In genomic region chr5:55231476-55232193, GRCh38 we compare ENCODE assay signal across 8 cellular contexts. TPM values are rescaled to one million over a fixed set of nuclear protein-coding genes. Genes with fewer than 3 reads are reported as not detected.
A peak's percentile ranks its signal among the peaks of the same experiment; 100 is the strongest.
DNase-seq lines count a peak whose midpoint lies in the region; ATAC-seq and TF ChIP-seq lines count a peak whose summit lies in the region.

No MANE protein-coding gene starts in this region.

- H3K36me3 Mint-ChIP-seq in activated naive CD4-positive, alpha-beta T cell treated with anti-CD3 and anti-CD28 coated beads for 36 hours (ENCODE audit: low read depth), result no peaks in the 10 kb centered on the region

- no peak overlapping the region for H3K9ac ChIP-seq in BLaER1 treated with 17β-estradiol and CSF1 and Interleukin-3, amounts not matched to agents 10 nM and 100 nM
- no peak overlapping the region for H3K9ac ChIP-seq in HUES48 (ENCODE audit: low read depth, low read length)

- peak in 1 of 7 experiments; percentile 7 for TF ChIP-seq CTCF in stomach (IDR thresholded peaks at IDR 0.05)

- peak overlapping the region in 8 of 10 experiments; percentile 4 to 73 (median 52); a peak in 11 of 20 replicates for H3K4me3 ChIP-seq in BLaER1 treated with 17β-estradiol and CSF1 and Interleukin-3, amounts not matched to agents 10 nM and 100 nM
- H3K4me3 ChIP-seq in HUES48 (ENCODE audit: low read depth, low read length), result peak overlapping the region; percentile 56
- H3K4me3 ChIP-seq in stomach, result peak overlapping the region; percentile 54 to 78 (median 55)

- peak overlapping the region; percentile 76 for H3K4me3 Mint-ChIP-seq in activated naive CD4-positive, alpha-beta T cell treated with anti-CD3 and anti-CD28 coated beads for 36 hours

- DNase-seq in activated naive CD4-positive, alpha-beta T cell treated with anti-CD3 and anti-CD28 coated beads for 36 hours, result peak; percentile 18
- DNase-seq in inferior parietal cortex (ENCODE audit: extremely low spot score), result peak; percentile 9
- no peak for DNase-seq in stomach
- DNase-seq in NCI-H510A (lab: John Stamatoyannopoulos, UW), result no peak

- CTCF ChIA-PET in activated naive CD4-positive, alpha-beta T cell treated with anti-CD3 and anti-CD28 coated beads for 36 hours (lab: Charles Lee), result interaction anchor here (0.8 to 3.0 kb wide), 6 partner anchors 13 to 460 kb away, joined by 3 to 10 read pairs (median 3); partner anchors contain the start of genes DHX29 and MTREX

- TF ChIP-seq POLR2A in stomach (IDR thresholded peaks at IDR 0.05), result no peak

- peaks cover 39% of the 10 kb centered on the region for H3K4me1 Mint-ChIP-seq in activated naive CD4-positive, alpha-beta T cell treated with anti-CD3 and anti-CD28 coated beads for 36 hours (ENCODE audit: low read depth)

- no peaks in the 10 kb centered on the region for H3K36me3 ChIP-seq in BLaER1 treated with 17β-estradiol and CSF1 and Interleukin-3, amounts not matched to agents 10 nM and 100 nM
- H3K36me3 ChIP-seq in HUES48 (ENCODE audit: control insufficient read depth, insufficient read depth, low read length), result no peaks in the 10 kb centered on the region
- no peaks in the 10 kb centered on the region for H3K36me3 ChIP-seq in stomach

- no peak overlapping the region for H3K27ac ChIP-seq in BLaER1 treated with 17β-estradiol and CSF1 and Interleukin-3, amounts not matched to agents 10 nM and 100 nM
- H3K27ac ChIP-seq in HUES48 (ENCODE audit: low read depth, low read length) (no peak overlapping the region), stomach (peak overlapping the region; percentile 59 to 87 (median 82))

- peaks cover 70% of the 10 kb centered on the region for H3K27me3 Mint-ChIP-seq in activated naive CD4-positive, alpha-beta T cell treated with anti-CD3 and anti-CD28 coated beads for 36 hours (ENCODE audit: low read depth)

- H3K9me3 ChIP-seq in BLaER1 treated with 17β-estradiol and CSF1 and Interleukin-3, amounts not matched to agents 10 nM and 100 nM (replicated peaks in 1 of 11), result no peaks in the 10 kb centered on the region
- H3K9me3 ChIP-seq in HUES48 (ENCODE audit: control insufficient read depth, insufficient read depth, low read length), result no peaks in the 10 kb centered on the region; the same call in 1 of the 2 replicates
- H3K9me3 ChIP-seq in stomach, result no peaks in the 10 kb centered on the region

- peaks cover 87 to 94% (median 89%) of the 10 kb centered on the region in 11 experiments for H3K27me3 ChIP-seq in BLaER1 treated with 17β-estradiol and CSF1 and Interleukin-3, amounts not matched to agents 10 nM and 100 nM
- H3K27me3 ChIP-seq in HUES48 (ENCODE audit: control insufficient read depth, insufficient read depth, low read length) (peaks cover 99% of the 10 kb centered on the region), stomach (peaks cover 31 to 100% (median 81%) of the 10 kb centered on the region in 3 donors)

- H3K27ac Mint-ChIP-seq in activated naive CD4-positive, alpha-beta T cell treated with anti-CD3 and anti-CD28 coated beads for 36 hours, result no peak overlapping the region

- no peak for TF ChIP-seq EP300 in stomach (IDR thresholded peaks at IDR 0.05)

- no peaks in the 10 kb centered on the region for H3K9me3 Mint-ChIP-seq in activated naive CD4-positive, alpha-beta T cell treated with anti-CD3 and anti-CD28 coated beads for 36 hours

- 2 to 3% (median 3%) methylated on average over 18 to 45 of the region's 45 CpGs for WGBS in stomach, 5 donors

- ATAC-seq in HG02610 (IDR thresholded peaks at IDR 0.05; ENCODE audit: unreplicated experiment) (no peak), GM18519 (IDR thresholded peaks at IDR 0.05; ENCODE audit: low FRiP score, unreplicated experiment) (no peak)

- H4K20me1 ChIP-seq in BLaER1 treated with 17β-estradiol and CSF1 and Interleukin-3, amounts not matched to agents 10 nM and 100 nM, result peaks cover 4 to 85% (median 63%) of the 10 kb centered on the region in 11 experiments; a peak in 20 of 22 replicates

- intact Hi-C loops in activated naive CD4-positive, alpha-beta T cell treated with anti-CD3 and anti-CD28 coated beads for 36 hours (cut with micrococcal nuclease), result loop anchor here (1.0 to 5.0 kb wide), 3 partner anchors 8 to 1097 kb away; partner anchors contain the start of gene SNX18
- intact Hi-C loops in stomach (cut with DNase I; ENCODE audit: low total_unique reads), result loop anchor here (10.0 kb wide), 1 partner anchor 57 kb away; the partner anchor contains the start of gene CDC20B

- H3K4me1 ChIP-seq in BLaER1 treated with 17β-estradiol and CSF1 and Interleukin-3, amounts not matched to agents 10 nM and 100 nM, result peaks cover 28 to 48% (median 42%) of the 10 kb centered on the region in 10 experiments
- H3K4me1 ChIP-seq in HUES48 (ENCODE audit: control insufficient read depth, insufficient read depth, low read length) (peaks cover 32% of the 10 kb centered on the region; the same call in 1 of the 2 replicates), stomach (peaks cover 43 to 60% (median 56%) of the 10 kb centered on the region in 4 donors)

- peak overlapping the region; percentile 5 to 99 (median 97); a peak in 21 of 22 replicates for H3K4me2 ChIP-seq in BLaER1 treated with 17β-estradiol and CSF1 and Interleukin-3, amounts not matched to agents 10 nM and 100 nM

RNA-seq across cellular contexts. Expression of gene CCNO, which starts 1.8 kb away (rescaled TPM):
- total RNA-seq in activated naive CD4-positive, alpha-beta T cell treated with anti-CD3 and anti-CD28 coated beads for 36 hours, result not detected
- total RNA-seq in stomach, result 10 to 100 TPM in 1 of 5 donors, 1 to 10 TPM in 2, under 1 TPM in 1, not detected in 1; 0.55 to 32.1 (median 4.5) TPM
- polyA plus RNA-seq in stomach, result 1 to 10 TPM; 6.4 to 8.5 (median 6.7) TPM

RNA-seq across cellular contexts. Expression of gene MCIDAS, which starts 4.5 kb away (rescaled TPM):
- under 1 TPM in 1 of 2 experiments, not detected in 1; 0.17 TPM for total RNA-seq in activated naive CD4-positive, alpha-beta T cell treated with anti-CD3 and anti-CD28 coated beads for 36 hours
- 1 to 10 TPM in 2 of 5 donors, not detected in 3; 4.1 to 4.6 TPM for total RNA-seq in stomach
- 1 to 10 TPM in 1 of 3 donors, under 1 TPM in 2; 0.53 to 1.8 (median 0.62) TPM for polyA plus RNA-seq in stomach

RNA-seq across cellular contexts. Expression of gene CDC20B, which starts 58.7 kb away (rescaled TPM):
- not detected for total RNA-seq in activated naive CD4-positive, alpha-beta T cell treated with anti-CD3 and anti-CD28 coated beads for 36 hours
- not detected for total RNA-seq in stomach
- polyA plus RNA-seq in stomach, result not detected

Comparison
In these comparisons a context has a peak if more than half of its experiments do, and no peak if none do; other contexts are left out.
1. H3K27ac ChIP-seq: peak in stomach (5 of 5); none in BLaER1 treated with 17β-estradiol and CSF1 and Interleukin-3, amounts not matched to agents 10 nM and 100 nM (0 of 11) and HUES48 (single experiment).
2. DNase-seq: peak in activated naive CD4-positive, alpha-beta T cell treated with anti-CD3 and anti-CD28 coated beads for 36 hours (single experiment) and inferior parietal cortex (single experiment); none in stomach (single experiment) and NCI-H510A (single experiment).
3. Peak in every context shown above with its lines, with median percentiles within 50 percentile points of each other: H3K4me3 ChIP-seq.